6 cellular contexts compared by ENCODE assay signal in the genomic region with DNA sequence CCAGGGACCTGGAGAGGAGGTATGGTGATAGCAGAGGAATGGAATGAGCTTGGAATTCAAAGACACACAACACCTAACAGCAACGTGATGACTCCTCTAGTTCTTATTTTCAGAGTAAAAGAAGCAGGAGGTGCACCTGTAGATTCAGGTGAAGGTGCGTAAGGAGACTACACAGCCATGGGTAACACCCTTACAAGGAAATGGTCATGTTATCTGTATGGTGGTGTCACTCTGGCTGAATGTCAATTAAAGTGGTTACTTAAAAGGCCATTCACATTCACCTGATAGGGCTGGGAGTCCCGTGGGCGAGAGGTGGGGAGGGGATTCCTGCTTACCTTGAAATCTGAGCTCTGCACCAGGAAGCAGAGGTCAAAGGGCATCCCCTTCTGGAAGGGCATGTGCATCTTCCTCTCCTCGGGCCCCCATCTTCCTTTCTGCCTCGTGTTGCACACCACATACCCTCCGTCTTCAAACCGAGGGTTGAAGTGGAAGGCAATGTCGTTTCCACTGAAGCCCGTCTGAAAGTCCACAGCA. TPM values are rescaled to one million over a fixed set of nuclear protein-coding genes. Genes with fewer than 3 reads are reported as not detected.
"Had no signal": no experiment of that assay in that cellular context is flagged by ENCODE, and none has a peak within 500 bp of the region (broad histone marks: within the 10 kb centered on the region; RNA-seq: fewer than 3 reads in every experiment).

No MANE protein-coding gene starts in this region.

RNA-seq across cellular contexts. Expression of a gene that starts 9.4 kb away (rescaled TPM):
- total RNA-seq: H4, H7, HFFc6, HT1080, IMR-90, K562 had no signal
- polyA plus RNA-seq: IMR-90, K562 had no signal
